8 cellular contexts compared by ENCODE assay signal in the genomic region with DNA sequence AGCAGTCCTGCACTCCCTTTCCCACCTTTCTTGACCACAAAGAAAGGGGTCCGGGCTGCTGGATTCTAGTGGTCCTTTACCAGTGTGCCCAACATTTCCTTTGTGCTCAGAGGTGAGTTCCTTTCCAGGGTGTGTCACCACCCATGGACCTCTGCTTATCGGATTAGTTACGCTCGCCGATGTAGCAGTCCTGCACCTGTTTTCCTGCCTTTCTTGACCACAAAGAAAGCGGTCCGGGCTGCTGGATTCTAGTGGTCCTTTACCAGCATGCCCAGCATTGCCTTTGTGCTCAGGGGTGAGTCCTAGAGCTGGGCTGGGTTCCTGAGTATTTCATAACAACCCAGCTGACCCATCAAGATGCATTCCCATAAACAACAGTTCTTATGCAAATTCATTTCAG. TPM values are rescaled to one million over a fixed set of nuclear protein-coding genes. Genes with fewer than 3 reads are reported as not detected.
"Had no signal": no experiment of that assay in that cellular context is flagged by ENCODE, and none has a peak within 500 bp of the region (broad histone marks: within the 10 kb centered on the region; RNA-seq: fewer than 3 reads in every experiment).

No MANE protein-coding gene starts in this region.

RNA-seq across cellular contexts. Expression of a gene that starts 30.7 kb away (rescaled TPM):
- total RNA-seq: activated naive CD4-positive, alpha-beta T cell treated with anti-CD3 and anti-CD28 coated beads for 36 hours; activated naive CD4-positive, alpha-beta T cell treated with anti-CD3 and anti-CD28 coated beads, Interleukin-2, amount 50 U/mL, for 72 hours; activated naive CD8-positive, alpha-beta T cell treated with anti-CD3 and anti-CD28 coated beads for 36 hours; activated naive CD8-positive, alpha-beta T cell treated with anti-CD3 and anti-CD28 coated beads, Interleukin-2, amount 10 ng/mL, durations not matched to agents 7 days and 5 days; activated T-cell treated with anti-CD3 and anti-CD28 coated beads, Interleukin-2, amount 50 U/mL, for 4 hours; activated T-cell treated with anti-CD3 and anti-CD28 coated beads, Interleukin-2, amount 50 U/mL, for 72 hours; activated T-helper 1 cell treated with anti-CD3 and anti-CD28 coated beads, Interleukin-12 subunit alpha, Interleukin-12 subunit beta, Interleukin-2, Interleukin-4 antibody, amounts not matched to agents 30 ng/mL and 10 ng/mL and 1 ng/mL, durations not matched to agents 14 hours and 24 hours and 36 hours; activated T-helper 17 cell treated with anti-CD3 and anti-CD28 coated beads, Interleukin-2, amount 50 U/mL, for 72 hours had no signal
